In genomic region chr10:20954519-20954918, GRCh38 we compare ENCODE assay signal across 23 cellular contexts. TPM values are rescaled to one million over a fixed set of nuclear protein-coding genes. Genes with fewer than 3 reads are reported as not detected.
DNase-seq lines count a peak whose midpoint lies in the region; ATAC-seq, FAIRE-seq and TF ChIP-seq lines count a peak whose summit lies in the region.
"Had no signal": no experiment of that assay in that cellular context is flagged by ENCODE, and none has a peak within 500 bp of the region (broad histone marks: within the 10 kb centered on the region; RNA-seq: fewer than 3 reads in every experiment).

No MANE protein-coding gene starts in this region.

- DNase-seq in H1 (ENCODE audit: low read depth in 1 of 2, low spot score in 2 of 2) (peak; percentile 21 to 64), islet precursor cell (peak; percentile 95), neuronal stem cell (ENCODE audit: low spot score) (peak; percentile 65), MCF 10A (ENCODE audit: unreplicated experiment) (no peak), T-helper 17 cell (no peak)
- DNase-seq in activated T-helper 1 cell treated with anti-CD3 and anti-CD28 coated beads, Interleukin-12 subunit alpha, Interleukin-12 subunit beta, Interleukin-2, Interleukin-4 antibody, amounts not matched to agents 30 ng/mL and 10 ng/mL and 1 ng/mL, durations not matched to agents 14 hours and 24 hours and 36 hours (ENCODE audit: low spot score), result no peak
- DNase-seq in activated naive CD4-positive, alpha-beta T cell treated with anti-CD3 and anti-CD28 coated beads, Interleukin-2, amount 50 U/mL, for 16 hours, result no peak
- DNase-seq: CD4-positive, CD25-positive, alpha-beta regulatory T cell; DMS79 treated with DMSO at 0.1 percent for 48 hours; H7; HFFc6; MV-4-11; NCI-H1694; NCI-H2081; NCI-H2171; NCI-H446; NCI-H526 had no signal

- POLR2A ChIA-PET in H1 (lab: Charles Lee; ENCODE audit: partially characterized antibody) (no interaction called here), MCF 10A (lab: Yijun Ruan, JAX) (interaction anchor here (1.0 kb wide), 1 partner anchor 9 kb away, joined by 4 read pairs; no protein-coding TSS in a partner anchor)

- no peak overlapping the region for H2BK20ac ChIP-seq in H1 (ENCODE audit: low read length)

- H3K4me1 ChIP-seq in HUES6 (ENCODE audit: control insufficient read depth, insufficient read depth, low read length), result peaks cover 47% of the 10 kb centered on the region
- peaks cover 0 to 30% (median 10%) of the 10 kb centered on the region in 4 experiments; a peak in 5 of 7 replicates for H3K4me1 ChIP-seq in H1 (replicated peaks in 1 of 4; ENCODE audit: control insufficient read depth in 3 of 4, insufficient read depth in 4 of 4, low read length in 3 of 4)
- peaks cover 0 to 19% of the 10 kb centered on the region in 2 donors for H3K4me1 ChIP-seq in neuronal stem cell (ENCODE audit: control insufficient read depth in 2 of 2, insufficient read depth in 1 of 2, low read depth in 1 of 2, low read length in 2 of 2)
- H3K4me1 ChIP-seq: SJSA1 had no signal

- H3K18ac ChIP-seq in H1 (ENCODE audit: extremely low read depth, low read length), result peak overlapping the region; percentile 36; the same call in 1 of the 2 replicates
- H3K18ac ChIP-seq in neuronal stem cell (ENCODE audit: low read length), result peak overlapping the region; percentile 1

- H3K79me1 ChIP-seq in H1 (ENCODE audit: low read depth, low read length), result no peaks in the 10 kb centered on the region
- H3K79me1 ChIP-seq in neuronal stem cell (ENCODE audit: low read depth, low read length), result no peaks in the 10 kb centered on the region

- no peaks in the 10 kb centered on the region for H3K9me3 ChIP-seq in HUES6 (ENCODE audit: control insufficient read depth, insufficient read depth, low read depth, low read length)
- no peaks in the 10 kb centered on the region for H3K9me3 ChIP-seq in H1 (ENCODE audit: insufficient read depth in 2 of 2, low read depth in 1 of 2, low read length in 1 of 2)
- peaks cover 0 to 13% of the 10 kb centered on the region in 2 donors for H3K9me3 ChIP-seq in neuronal stem cell (replicated peaks in 1 of 2; ENCODE audit: control insufficient read depth in 2 of 2, insufficient read depth in 1 of 2, low read depth in 1 of 2, low read length in 2 of 2)
- no peaks in the 10 kb centered on the region for H3K9me3 ChIP-seq in T-helper 17 cell (ENCODE audit: control insufficient read depth, low read length, poor library complexity, severe bottlenecking)
- H3K9me3 ChIP-seq: BE2C, SJSA1 had no signal

- H2BK5ac ChIP-seq in H1 (ENCODE audit: low read depth, low read length) (no peak overlapping the region; the same call in 1 of the 2 replicates), neuronal stem cell (ENCODE audit: low read length) (peak overlapping the region; percentile 43)

- H3K4me2 ChIP-seq in H1 (ENCODE audit: insufficient read depth in 1 of 2, low read depth in 2 of 2, low read length in 2 of 2), result peak overlapping the region in 1 of 2 experiments; percentile 47; a peak in 2 of 4 replicates
- no peak overlapping the region for H3K4me2 ChIP-seq in neuronal stem cell (ENCODE audit: insufficient read depth, low read length, poor library complexity, severe bottlenecking)

- no peaks in the 10 kb centered on the region for H3K23me2 ChIP-seq in H1 (ENCODE audit: low read depth, low read length)

- H3K4me3 ChIP-seq in HUES6 (ENCODE audit: low read depth, low read length) (no peak overlapping the region), H1 (ENCODE audit: extremely low read depth in 1 of 4, insufficient read depth in 2 of 4, low read depth in 3 of 4, low read length in 4 of 4) (peak overlapping the region in 1 of 4 experiments; percentile 50; a peak in 1 of 8 replicates), neuronal stem cell (ENCODE audit: low read length in 2 of 2) (no peak overlapping the region)
- H3K4me3 ChIP-seq: GM12878, SJSA1 had no signal

- peak overlapping the region; percentile 72; the same call in 1 of the 2 replicates for H3K27ac ChIP-seq in HUES6 (ENCODE audit: low read depth, low read length)
- peak overlapping the region; percentile 71; the same call in 1 of the 2 replicates for H3K27ac ChIP-seq in H1 (ENCODE audit: low read depth, low read length)
- peak overlapping the region; percentile 94 for H3K27ac ChIP-seq in neuronal stem cell (replicated peaks; ENCODE audit: low read length)
- H3K27ac ChIP-seq: SJSA1 had no signal

- H3K4me1 Mint-ChIP-seq in activated T-helper 1 cell treated with anti-CD3 and anti-CD28 coated beads, Interleukin-12 subunit alpha, Interleukin-12 subunit beta, Interleukin-2, Interleukin-4 antibody, amounts not matched to agents 30 ng/mL and 10 ng/mL and 1 ng/mL, durations not matched to agents 14 hours and 24 hours and 36 hours (ENCODE audit: low read depth), result no peaks in the 10 kb centered on the region
- H3K4me1 Mint-ChIP-seq in MCF 10A (ENCODE audit: insufficient read depth, unreplicated experiment) (peaks cover 21% of the 10 kb centered on the region), T-helper 17 cell (no peaks in the 10 kb centered on the region)

- peak in 1 of 2 experiments; percentile 23; a peak in 1 of 4 replicates for TF ChIP-seq RAD21 in H1 (IDR thresholded peaks at IDR 0.05 in 1 of 2, conservative IDR thresholded peaks at IDR 0.05 in 1 of 2; ENCODE audit: low read depth in 2 of 2, low read length in 2 of 2)

- H4K91ac ChIP-seq in H1 (replicated peaks; ENCODE audit: insufficient read length, low read length) (no peak overlapping the region), neuronal stem cell (ENCODE audit: low read depth, low read length, poor library complexity) (no peak overlapping the region)

- no peak overlapping the region for H2BK12ac ChIP-seq in H1 (ENCODE audit: low read depth, low read length)
- H2BK12ac ChIP-seq in neuronal stem cell (ENCODE audit: low read length), result no peak overlapping the region

- peak overlapping the region; percentile 67 for H3K9ac ChIP-seq in HUES6 (ENCODE audit: low read length)
- H3K9ac ChIP-seq in H1 (replicated peaks in 1 of 4; ENCODE audit: extremely low read depth in 1 of 4, low read depth in 3 of 4, low read length in 3 of 4), result no peak overlapping the region
- no peak overlapping the region for H3K9ac ChIP-seq in neuronal stem cell (ENCODE audit: low read depth, low read length, poor library complexity)

- H3K23ac ChIP-seq in H1 (ENCODE audit: insufficient read length) (no peak overlapping the region), neuronal stem cell (ENCODE audit: low read depth, low read length, poor library complexity) (no peak overlapping the region)

- no peaks in the 10 kb centered on the region for H3K36me3 ChIP-seq in HUES6 (ENCODE audit: control insufficient read depth, insufficient read depth, low read length)
- H3K36me3 ChIP-seq in H1 (ENCODE audit: control insufficient read depth in 2 of 4, insufficient read depth in 4 of 4, low read length in 3 of 4), result no peaks in the 10 kb centered on the region
- peaks cover 0 to 2% of the 10 kb centered on the region in 2 donors for H3K36me3 ChIP-seq in neuronal stem cell (replicated peaks in 1 of 2; ENCODE audit: control insufficient read depth in 2 of 2, insufficient read depth in 2 of 2, low read length in 2 of 2)
- H3K36me3 ChIP-seq: BE2C, SJSA1 had no signal

- H2AFZ ChIP-seq in H1 (ENCODE audit: low read length) (no peak overlapping the region), neuronal stem cell (ENCODE audit: low read length) (no peak overlapping the region)

- H3K36me3 Mint-ChIP-seq in activated T-helper 1 cell treated with anti-CD3 and anti-CD28 coated beads, Interleukin-12 subunit alpha, Interleukin-12 subunit beta, Interleukin-2, Interleukin-4 antibody, amounts not matched to agents 30 ng/mL and 10 ng/mL and 1 ng/mL, durations not matched to agents 14 hours and 24 hours and 36 hours (ENCODE audit: low read depth), result no peaks in the 10 kb centered on the region
- peaks cover 14% of the 10 kb centered on the region for H3K36me3 Mint-ChIP-seq in MCF 10A (ENCODE audit: insufficient read depth, unreplicated experiment)
- H3K36me3 Mint-ChIP-seq in T-helper 17 cell (ENCODE audit: low read depth), result no peaks in the 10 kb centered on the region
- H3K36me3 Mint-ChIP-seq: CD4-positive, CD25-positive, alpha-beta regulatory T cell; IgD-negative memory B cell had no signal

- WGBS in H1 (ENCODE audit: extremely low coverage in 1 of 2, insufficient coverage in 1 of 2, insufficient read length in 1 of 2, insufficient replicate concordance in 2 of 2, low coverage in 1 of 2, low lambda C conversion rate in 2 of 2, missing lambda C conversion rate in 1 of 2), 2 experiments, result 5% methylated on average over 5 of the region's 5 CpGs; no CpG with 5 or more reads in 1 of the 2 experiments
- WGBS in neuronal stem cell (ENCODE audit: extremely low coverage in 2 of 2, insufficient read length in 2 of 2, insufficient replicate concordance in 1 of 2), 2 donors, result no CpG with 5 or more reads among the region's 5 CpGs

- H3K4ac ChIP-seq in H1 (replicated peaks; ENCODE audit: insufficient read length, low read depth, low read length) (no peak overlapping the region), neuronal stem cell (ENCODE audit: low read length) (no peak overlapping the region)

- H3K56ac ChIP-seq in H1 (replicated peaks; ENCODE audit: insufficient read length, low read depth, low read length), result no peak overlapping the region

- H4K20me1 ChIP-seq in H1 (replicated peaks in 1 of 2; ENCODE audit: control insufficient read depth in 1 of 2, insufficient read depth in 2 of 2, low read length in 2 of 2), result no peaks in the 10 kb centered on the region

- H2BK120ac ChIP-seq in H1 (replicated peaks; ENCODE audit: low read depth, low read length), result peak overlapping the region; percentile 89
- H2BK120ac ChIP-seq in neuronal stem cell (ENCODE audit: low read depth, low read length), result no peak overlapping the region

- CTCF ChIA-PET in H1 (lab: Charles Lee; ENCODE audit: partially characterized antibody), result no interaction called here
- CTCF ChIA-PET in MCF 10A (lab: Yijun Ruan, JAX), result interaction anchor here (0.6 kb wide), 2 partner anchors 55 to 477 kb away, joined by 3 to 4 read pairs; no protein-coding TSS in a partner anchor

- H2AK5ac ChIP-seq in H1 (ENCODE audit: low read depth, low read length) (no peak overlapping the region), neuronal stem cell (ENCODE audit: low read depth, low read length) (no peak overlapping the region)

- intact Hi-C loops in activated T-helper 1 cell treated with anti-CD3 and anti-CD28 coated beads, Interleukin-12 subunit alpha, Interleukin-12 subunit beta, Interleukin-2, Interleukin-4 antibody, amounts not matched to agents 30 ng/mL and 10 ng/mL and 1 ng/mL, durations not matched to agents 14 hours and 24 hours and 36 hours (cut with micrococcal nuclease), result no loop called here
- intact Hi-C loops in MCF 10A (cut with micrococcal nuclease), result no loop called here

- no peak overlapping the region for H4K5ac ChIP-seq in H1 (ENCODE audit: insufficient read length, low read depth, low read length)

- no peaks in the 10 kb centered on the region for H3K27me3 ChIP-seq in HUES6 (ENCODE audit: control insufficient read depth, insufficient read depth, low read length)
- no peaks in the 10 kb centered on the region for H3K27me3 ChIP-seq in H1 (replicated peaks in 1 of 4; ENCODE audit: control insufficient read depth in 3 of 4, extremely low read depth in 1 of 4, insufficient read depth in 3 of 4, low read length in 3 of 4)
- H3K27me3 ChIP-seq in neuronal stem cell (ENCODE audit: control insufficient read depth in 3 of 3, insufficient read depth in 3 of 3, low read depth in 1 of 3, low read length in 3 of 3), result no peaks in the 10 kb centered on the region
- H3K27me3 ChIP-seq: BE2C, SJSA1 had no signal

- no peak overlapping the region for H3K4me3 Mint-ChIP-seq in activated T-helper 1 cell treated with anti-CD3 and anti-CD28 coated beads, Interleukin-12 subunit alpha, Interleukin-12 subunit beta, Interleukin-2, Interleukin-4 antibody, amounts not matched to agents 30 ng/mL and 10 ng/mL and 1 ng/mL, durations not matched to agents 14 hours and 24 hours and 36 hours
- H3K4me3 Mint-ChIP-seq in MCF 10A (ENCODE audit: unreplicated experiment) (no peak overlapping the region), T-helper 17 cell (no peak overlapping the region)
- H3K4me3 Mint-ChIP-seq: CD4-positive, CD25-positive, alpha-beta regulatory T cell; HFFc6; IgD-negative memory B cell had no signal

- H4K8ac ChIP-seq in H1 (ENCODE audit: extremely low read depth, insufficient read depth, low read length), result no peak overlapping the region
- no peak overlapping the region for H4K8ac ChIP-seq in neuronal stem cell (ENCODE audit: low read depth, low read length)

- H2BK15ac ChIP-seq in H1 (ENCODE audit: low read length) (no peak overlapping the region), neuronal stem cell (ENCODE audit: low read length) (no peak overlapping the region)

- no peak for ATAC-seq in T-helper 17 cell

- no peak overlapping the region for H3K14ac ChIP-seq in H1 (ENCODE audit: insufficient read length)
- no peak overlapping the region for H3K14ac ChIP-seq in neuronal stem cell (ENCODE audit: low read length)

- BruUV-seq in MCF 10A (replicated peaks; lab: Mats Ljungman, UMichigan), result no TSS peak

- H3K79me2 ChIP-seq in H1 (ENCODE audit: control insufficient read depth in 1 of 2, insufficient read depth in 2 of 2, low read length in 2 of 2), result no peaks in the 10 kb centered on the region

- peak in 1 of 2 experiments; percentile 85; a peak in 1 of 3 replicates for TF ChIP-seq EP300 in H1 (IDR thresholded peaks at IDR 0.05; ENCODE audit: borderline replicate concordance in 1 of 2, low read depth in 2 of 2, low read length in 2 of 2)

- TF ChIP-seq CTCF in H1 (IDR thresholded peaks at IDR 0.05; ENCODE audit: control extremely low read depth in 1 of 3, insufficient read depth in 1 of 3, low read depth in 1 of 3, low read length in 3 of 3), result peak in 1 of 3 experiments; percentile 1; a peak in 1 of 4 replicates
- no peak for TF ChIP-seq CTCF in MCF 10A (IDR thresholded peaks at IDR 0.05; ENCODE audit: unreplicated experiment)

- TF ChIP-seq POLR2A in H1 (IDR thresholded peaks at IDR 0.05; ENCODE audit: control extremely low read depth in 1 of 2, low read depth in 2 of 2, low read length in 2 of 2), result peak in 1 of 2 experiments; percentile 58; a peak in 1 of 3 replicates

- H3K27me3 Mint-ChIP-seq in activated T-helper 1 cell treated with anti-CD3 and anti-CD28 coated beads, Interleukin-12 subunit alpha, Interleukin-12 subunit beta, Interleukin-2, Interleukin-4 antibody, amounts not matched to agents 30 ng/mL and 10 ng/mL and 1 ng/mL, durations not matched to agents 14 hours and 24 hours and 36 hours (ENCODE audit: insufficient read depth), result no peaks in the 10 kb centered on the region
- H3K27me3 Mint-ChIP-seq in MCF 10A (ENCODE audit: insufficient read depth, unreplicated experiment), result no peaks in the 10 kb centered on the region
- peaks cover 16% of the 10 kb centered on the region for H3K27me3 Mint-ChIP-seq in T-helper 17 cell
- H3K27me3 Mint-ChIP-seq: CD4-positive, CD25-positive, alpha-beta regulatory T cell had no signal

- H3K9me3 Mint-ChIP-seq in activated T-helper 1 cell treated with anti-CD3 and anti-CD28 coated beads, Interleukin-12 subunit alpha, Interleukin-12 subunit beta, Interleukin-2, Interleukin-4 antibody, amounts not matched to agents 30 ng/mL and 10 ng/mL and 1 ng/mL, durations not matched to agents 14 hours and 24 hours and 36 hours, result no peaks in the 10 kb centered on the region
- H3K9me3 Mint-ChIP-seq in MCF 10A (ENCODE audit: unreplicated experiment), result no peaks in the 10 kb centered on the region
- H3K9me3 Mint-ChIP-seq: IgD-negative memory B cell had no signal

- FAIRE-seq in H1 (lab: Jason Lieb, UNC), result peak; percentile 99
- FAIRE-seq: GM12878, RCC 7860 had no signal

- H3K27ac Mint-ChIP-seq in activated T-helper 1 cell treated with anti-CD3 and anti-CD28 coated beads, Interleukin-12 subunit alpha, Interleukin-12 subunit beta, Interleukin-2, Interleukin-4 antibody, amounts not matched to agents 30 ng/mL and 10 ng/mL and 1 ng/mL, durations not matched to agents 14 hours and 24 hours and 36 hours, result no peak overlapping the region
- H3K27ac Mint-ChIP-seq in MCF 10A (ENCODE audit: low read depth, unreplicated experiment) (no peak overlapping the region), T-helper 17 cell (no peak overlapping the region)
- H3K27ac Mint-ChIP-seq: CD4-positive, CD25-positive, alpha-beta regulatory T cell; HFFc6; IgD-negative memory B cell had no signal

RNA-seq across cellular contexts. Expression of gene NEBL, which starts 57.4 kb away (rescaled TPM):
- total RNA-seq in H1 (2021; fragmentation: NEBNext Ultra II Directional; extraction: Animal tissue kit (Norgen Biotek cat#: 25700)), result 10.5 TPM in 2 replicates
- polyA plus RNA-seq in H1 (2011; rRNA removed), result 4.7 and 7.5 TPM in 2 replicates
- polyA plus RNA-seq in H1 (2011; cell fraction: cytosol; rRNA removed), result 7.9 TPM
- polyA plus RNA-seq in H1 (2011; cell fraction: nucleus; rRNA removed), result 12.0 TPM
- 5.3 to 7.8 TPM (median 6.0 TPM) in 4 replicates for polyA plus RNA-seq in H1 (2012, experiment 1 of 2)
- 0.46 TPM for polyA plus RNA-seq in H1 (2012, experiment 2 of 2)
- polyA plus RNA-seq in H1 (2013, experiment 1 of 2), result 7.6 TPM
- 8.1 TPM for polyA plus RNA-seq in H1 (2013, experiment 2 of 2)
- polyA minus RNA-seq in H1 (2011; rRNA and poly(A)+ RNA removed), result 24.5 and 43.9 TPM in 2 replicates
- polyA minus RNA-seq in H1 (2011; cell fraction: cytosol; rRNA and poly(A)+ RNA removed), result 10.2 TPM
- polyA minus RNA-seq in H1 (2011; cell fraction: nucleus; rRNA and poly(A)+ RNA removed), result 55.6 TPM
- polyA plus RNA-seq in neuronal stem cell (2013, experiment 1 of 2), result 24.8 TPM
- polyA plus RNA-seq in neuronal stem cell (2013, experiment 2 of 2), result 25.0 TPM
- total RNA-seq in activated T-helper 1 cell treated with anti-CD3 and anti-CD28 coated beads, Interleukin-12 subunit alpha, Interleukin-12 subunit beta, Interleukin-2, Interleukin-4 antibody, amounts not matched to agents 30 ng/mL and 10 ng/mL and 1 ng/mL, durations not matched to agents 14 hours and 24 hours and 36 hours, result 0.18 and 0.22 TPM in 2 replicates
- total RNA-seq in MCF 10A (2022) (30.6 and 44.3 TPM in 2 replicates), T-helper 17 cell (not detected)
- total RNA-seq: HFFc6 had no signal
- polyA plus RNA-seq: IgD-negative memory B cell had no signal

Comparison
In these comparisons a context has a peak if more than half of its experiments do, and no peak if none do; other contexts are left out.
1. DNase-seq: peak in H1 (2 of 2), islet precursor cell (single experiment) and neuronal stem cell (single experiment); none in activated T-helper 1 cell treated with anti-CD3 and anti-CD28 coated beads, Interleukin-12 subunit alpha, Interleukin-12 subunit beta, Interleukin-2, Interleukin-4 antibody, amounts not matched to agents 30 ng/mL and 10 ng/mL and 1 ng/mL, durations not matched to agents 14 hours and 24 hours and 36 hours (single experiment), activated naive CD4-positive, alpha-beta T cell treated with anti-CD3 and anti-CD28 coated beads, Interleukin-2, amount 50 U/mL, for 16 hours (single experiment), MCF 10A (single experiment) and T-helper 17 cell (0 of 3).
2. Peak in every context shown above with its lines, with median percentiles within 50 percentile points of each other: H3K27ac ChIP-seq.